7 cellular contexts compared by ENCODE assay signal in the genomic region with DNA sequence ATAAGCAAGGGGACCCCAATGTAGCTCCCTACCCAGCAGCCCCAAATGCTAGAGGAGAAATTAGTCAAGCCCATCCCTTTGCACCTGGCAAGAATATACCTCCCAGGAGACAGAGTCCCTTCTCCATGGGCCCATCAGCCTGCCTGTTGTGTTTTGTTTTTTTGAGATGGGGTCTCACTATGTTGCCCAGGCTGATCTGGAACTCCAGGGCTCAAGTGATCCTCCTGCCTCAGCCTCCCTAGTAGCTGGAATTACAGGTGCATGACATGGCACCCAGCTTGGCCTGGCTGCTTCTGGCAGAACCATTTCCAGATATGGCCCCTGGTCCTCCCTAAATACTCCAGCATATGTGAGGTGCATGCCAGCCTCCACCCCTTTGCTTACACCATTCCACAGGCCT. TPM values are rescaled to one million over a fixed set of nuclear protein-coding genes. Genes with fewer than 3 reads are reported as not detected.
"Had no signal": no experiment of that assay in that cellular context is flagged by ENCODE, and none has a peak within 500 bp of the region (broad histone marks: within the 10 kb centered on the region; RNA-seq: fewer than 3 reads in every experiment).

No MANE protein-coding gene starts in this region.

- H3K9ac ChIP-seq: GM23248 had no signal

- H3K27me3 Mint-ChIP-seq: IgD-negative memory B cell had no signal

- H3K4me3 Mint-ChIP-seq: IgD-negative memory B cell had no signal

- H3K9me3 ChIP-seq: HAP-1 had no signal

- DNase-seq: GM23248, GOT3, KG1 had no signal

- H3K36me3 Mint-ChIP-seq: IgD-negative memory B cell had no signal

- H3K4me1 ChIP-seq: HAP-1 had no signal

- H3K9me3 Mint-ChIP-seq: IgD-negative memory B cell had no signal

- H3K36me3 ChIP-seq: HAP-1 had no signal

- H3K4me3 ChIP-seq: GM23248, HAP-1 had no signal

- ATAC-seq: HCT116, HepG2 had no signal

- FAIRE-seq: HepG2 had no signal

- H3K27ac Mint-ChIP-seq: IgD-negative memory B cell had no signal

- H2AFZ ChIP-seq: GM23248 had no signal

- H3K27ac ChIP-seq: GM23248 had no signal

RNA-seq across cellular contexts. Expression of a gene that starts 22.1 kb away (rescaled TPM):
- total RNA-seq: HepG2 had no signal
- polyA plus RNA-seq: IgD-negative memory B cell had no signal
